ENCODE assay signal across 10 cellular contexts in genomic region chr3:153840487-153840886, GRCh38.
"Had no signal": no experiment of that assay in that cellular context is flagged by ENCODE, and none has a peak within 500 bp of the region (broad histone marks: within the 10 kb centered on the region; RNA-seq: fewer than 3 reads in every experiment).

No MANE protein-coding gene starts in this region.

- H3K4me3 ChIP-seq: GM23248, HAP-1, K562 had no signal

- H3K4me1 ChIP-seq: HAP-1 had no signal

- H3K27ac Mint-ChIP-seq: HFFc6 had no signal

- H3K9ac ChIP-seq: GM23248 had no signal

- H3K27ac ChIP-seq: GM23248, HL-60 had no signal

- H2AFZ ChIP-seq: GM23248 had no signal

- H3K36me3 ChIP-seq: HAP-1 had no signal

- DNase-seq: GM23248, GOT3, H7, HFFc6, IMR-90, KG1 had no signal

- H3K9me3 ChIP-seq: HAP-1 had no signal

- ATAC-seq: HCT116, K562 had no signal

- H3K4me3 Mint-ChIP-seq: HFFc6 had no signal
